19 cellular contexts compared by ENCODE assay signal in the genomic region with DNA sequence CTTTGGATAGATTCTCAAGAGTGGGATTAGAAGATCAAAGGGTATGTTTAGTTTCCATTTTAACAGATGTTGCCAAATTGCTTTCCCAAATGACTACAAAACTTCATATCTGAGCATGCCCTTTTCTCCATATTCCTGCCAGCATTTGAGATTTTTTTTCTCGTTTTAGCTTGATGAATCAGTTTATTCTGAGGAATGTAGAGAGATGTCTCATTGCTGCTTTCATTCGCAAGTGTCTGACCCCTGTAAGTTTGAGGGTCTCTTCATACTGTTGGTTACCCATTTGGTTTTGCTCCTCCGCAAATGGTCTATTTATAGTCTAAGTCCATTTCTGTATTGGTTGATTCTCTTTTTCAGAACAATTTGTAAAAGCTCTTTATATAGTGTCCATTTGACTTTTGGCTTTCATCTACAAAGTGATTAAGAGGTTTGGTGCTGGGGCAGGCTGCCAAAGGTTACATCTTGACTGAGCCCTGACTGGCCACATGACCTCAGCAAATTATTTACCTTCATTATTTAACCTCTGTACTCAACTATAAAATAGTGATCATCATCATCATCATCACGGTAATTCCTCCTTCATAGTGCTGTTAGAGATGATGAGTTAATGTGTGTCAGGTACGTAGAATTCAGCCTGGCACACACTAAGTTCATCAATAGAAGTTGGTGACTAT. TPM values are rescaled to one million over a fixed set of nuclear protein-coding genes. Genes with fewer than 3 reads are reported as not detected.
A peak's percentile ranks its signal among the peaks of the same experiment; 100 is the strongest.
DNase-seq lines count a peak whose midpoint lies in the region; ATAC-seq and TF ChIP-seq lines count a peak whose summit lies in the region.
"Had no signal": no experiment of that assay in that cellular context is flagged by ENCODE, and none has a peak within 500 bp of the region (broad histone marks: within the 10 kb centered on the region; RNA-seq: fewer than 3 reads in every experiment).

No MANE protein-coding gene starts in this region.

- H3K4me3 ChIP-seq in PC-9 = peak overlapping the region; percentile 40; the same call in 1 of the 2 replicates
- no peak overlapping the region for H3K4me3 ChIP-seq in epithelial cell of proximal tubule (ENCODE audit: low read depth, low read length)
- H3K4me3 ChIP-seq: left lung had no signal

- H3K36me3 ChIP-seq in PC-9 (ENCODE audit: low read depth) = no peaks in the 10 kb centered on the region
- H3K36me3 ChIP-seq: left lung had no signal

- DNase-seq in ELR (ENCODE audit: low read depth) (peak; percentile 82), PC-9 (peak; percentile 29 to 80), epithelial cell of proximal tubule (ENCODE audit: low read depth) (peak; percentile 50), sciatic nerve (ENCODE audit: low spot score) (no peak), osteocyte (ENCODE audit: extremely low spot score, unreplicated experiment) (no peak), NCI-H1417 (lab: John Stamatoyannopoulos, UW) (no peak), C1 segment of cervical spinal cord (lab: John Stamatoyannopoulos, UW) (no peak)
- DNase-seq: activated naive CD4-positive, alpha-beta T cell treated with Interleukin-2 at 50 U/mL for 16 hours; CD8-positive, alpha-beta memory T cell; central memory CD4-positive, alpha-beta T cell; H7; hippocampal formation; left lung; naive thymus-derived CD4-positive, alpha-beta T cell; stimulated activated CD4-positive, alpha-beta T cell treated with anti-CD3 and anti-CD28 coated beads, Interleukin-4, amount 100 ng/mL, for 24 hours had no signal

- no peaks in the 10 kb centered on the region for H3K9me2 ChIP-seq in PC-9 (ENCODE audit: insufficient read depth)

- H3K4me3 Mint-ChIP-seq in osteocyte (ENCODE audit: unreplicated experiment) = no peak overlapping the region
- H3K4me3 Mint-ChIP-seq: CD8-positive, alpha-beta memory T cell; naive thymus-derived CD4-positive, alpha-beta T cell; stimulated activated effector memory CD8-positive, alpha-beta T cell treated with anti-CD3 and anti-CD28 coated beads, Interleukin-12 subunit alpha, Interleukin-12 subunit beta, amount 100 ng/mL, for 72 hours had no signal

- peaks cover 3% of the 10 kb centered on the region for H3K27me3 Mint-ChIP-seq in osteocyte (ENCODE audit: unreplicated experiment)

- H3K27ac ChIP-seq in PC-9 = peak overlapping the region; percentile 80
- H3K27ac ChIP-seq: left lung had no signal

- no peaks in the 10 kb centered on the region for H3K9me3 ChIP-seq in PC-9 (ENCODE audit: insufficient read depth, low read depth)
- H3K9me3 ChIP-seq: left lung had no signal

- intact Hi-C loops in PC-9 (cut with micrococcal nuclease; ENCODE audit: unreplicated experiment) = no loop called here
- intact Hi-C loops in sciatic nerve (cut with DNase I) = loop anchor here (5.0 kb wide), 1 partner anchor 993 kb away; no protein-coding TSS in a partner anchor

- no peak overlapping the region for H2AFZ ChIP-seq in PC-9

- H3K79me2 ChIP-seq in PC-9 (ENCODE audit: low read depth) = no peaks in the 10 kb centered on the region

- H3K4me1 Mint-ChIP-seq in osteocyte (ENCODE audit: unreplicated experiment) = peaks cover 4% of the 10 kb centered on the region
- H3K4me1 Mint-ChIP-seq: naive thymus-derived CD4-positive, alpha-beta T cell; stimulated activated effector memory CD8-positive, alpha-beta T cell treated with anti-CD3 and anti-CD28 coated beads, Interleukin-12 subunit alpha, Interleukin-12 subunit beta, amount 100 ng/mL, for 72 hours had no signal

- CTCF ChIA-PET in PC-9 (lab: Charles Lee) = interaction anchor here (0.6 kb wide), 1 partner anchor 124 kb away, joined by 6 read pairs; no protein-coding TSS in a partner anchor

- no peaks in the 10 kb centered on the region for H3K9me3 Mint-ChIP-seq in osteocyte (ENCODE audit: unreplicated experiment)
- H3K9me3 Mint-ChIP-seq: CD8-positive, alpha-beta memory T cell; stimulated activated effector memory CD8-positive, alpha-beta T cell treated with anti-CD3 and anti-CD28 coated beads, Interleukin-12 subunit alpha, Interleukin-12 subunit beta, amount 100 ng/mL, for 72 hours had no signal

- no peaks in the 10 kb centered on the region for H4K20me1 ChIP-seq in PC-9 (ENCODE audit: insufficient read depth)

- H3K27ac Mint-ChIP-seq in osteocyte (ENCODE audit: unreplicated experiment) = no peak overlapping the region
- H3K27ac Mint-ChIP-seq: stimulated activated effector memory CD8-positive, alpha-beta T cell treated with anti-CD3 and anti-CD28 coated beads, Interleukin-12 subunit alpha, Interleukin-12 subunit beta, amount 100 ng/mL, for 72 hours had no signal

- H3K27me3 ChIP-seq in PC-9 (ENCODE audit: insufficient read depth, low read depth) = no peaks in the 10 kb centered on the region
- H3K27me3 ChIP-seq: left lung had no signal

- peak; percentile 60 for ATAC-seq in sciatic nerve
- no peak for ATAC-seq in HG02798 (IDR thresholded peaks at IDR 0.05; ENCODE audit: poor library complexity, unreplicated experiment)
- ATAC-seq: left lung; naive thymus-derived CD4-positive, alpha-beta T cell; stimulated activated effector memory CD8-positive, alpha-beta T cell treated with anti-CD3 and anti-CD28 coated beads, Interleukin-12 subunit alpha, Interleukin-12 subunit beta, amount 100 ng/mL, for 72 hours had no signal

- H3K36me3 Mint-ChIP-seq in osteocyte (ENCODE audit: unreplicated experiment) = no peaks in the 10 kb centered on the region
- H3K36me3 Mint-ChIP-seq: CD8-positive, alpha-beta memory T cell; stimulated activated effector memory CD8-positive, alpha-beta T cell treated with anti-CD3 and anti-CD28 coated beads, Interleukin-12 subunit alpha, Interleukin-12 subunit beta, amount 100 ng/mL, for 72 hours had no signal

- H3K4me1 ChIP-seq in PC-9 (replicated peaks; ENCODE audit: insufficient read depth) = peaks cover 21% of the 10 kb centered on the region
- H3K4me1 ChIP-seq: left lung had no signal

- H3F3A ChIP-seq in PC-9 (ENCODE audit: insufficient read depth, low read depth) = peaks cover 20% of the 10 kb centered on the region

- peak overlapping the region; percentile 78 for H3K4me2 ChIP-seq in PC-9

- POLR2A ChIA-PET in PC-9 (lab: Charles Lee; ENCODE audit: unreplicated experiment) = interaction anchor here (0.6 to 0.7 kb wide), 2 partner anchors 9 to 542 kb away, joined by 6 to 27 read pairs; no protein-coding TSS in a partner anchor

- BruUV-seq in PC-9 (replicated peaks; lab: Mats Ljungman, UMichigan) = no TSS peak

- TF ChIP-seq CTCF in PC-9 (conservative IDR thresholded peaks at IDR 0.05) = no peak
- TF ChIP-seq CTCF in epithelial cell of proximal tubule (conservative IDR thresholded peaks at IDR 0.05; ENCODE audit: low read depth, low read length) = no peak
- no peak for TF ChIP-seq CTCF in osteocyte (IDR thresholded peaks at IDR 0.05)

RNA-seq across cellular contexts. Expression of a gene that starts 33.6 kb away (rescaled TPM):
- total RNA-seq in PC-9 (2021) = 2.0 and 2.6 TPM in 2 replicates
- not detected in 2 replicates for total RNA-seq in epithelial cell of proximal tubule
- total RNA-seq in sciatic nerve = 2.6 TPM
- not detected in 2 replicates for total RNA-seq in osteocyte
- total RNA-seq: activated CD8-positive, alpha-beta memory T cell treated with anti-CD3 and anti-CD28 coated beads for 36 hours; CD8-positive, alpha-beta memory T cell; H7; SK-MEL-5 had no signal

RNA-seq across cellular contexts. Expression of a gene that starts 47.1 kb away (rescaled TPM):
- total RNA-seq in PC-9 (2021) (0.38 and 0.44 TPM in 2 replicates), epithelial cell of proximal tubule (not detected in 2 replicates), sciatic nerve (3.5 TPM), osteocyte (not detected in 2 replicates)
- total RNA-seq: activated CD8-positive, alpha-beta memory T cell treated with anti-CD3 and anti-CD28 coated beads for 36 hours; CD8-positive, alpha-beta memory T cell; H7; SK-MEL-5 had no signal

Comparison
In these comparisons a context has a peak if more than half of its experiments do, and no peak if none do; other contexts are left out.
1. DNase-seq: peak in ELR (single experiment), PC-9 (2 of 2) and epithelial cell of proximal tubule (single experiment); none in sciatic nerve (single experiment), osteocyte (single experiment), NCI-H1417 (0 of 3) and C1 segment of cervical spinal cord (0 of 14).